ENCODE assay signal across 8 cellular contexts in the genomic region with DNA sequence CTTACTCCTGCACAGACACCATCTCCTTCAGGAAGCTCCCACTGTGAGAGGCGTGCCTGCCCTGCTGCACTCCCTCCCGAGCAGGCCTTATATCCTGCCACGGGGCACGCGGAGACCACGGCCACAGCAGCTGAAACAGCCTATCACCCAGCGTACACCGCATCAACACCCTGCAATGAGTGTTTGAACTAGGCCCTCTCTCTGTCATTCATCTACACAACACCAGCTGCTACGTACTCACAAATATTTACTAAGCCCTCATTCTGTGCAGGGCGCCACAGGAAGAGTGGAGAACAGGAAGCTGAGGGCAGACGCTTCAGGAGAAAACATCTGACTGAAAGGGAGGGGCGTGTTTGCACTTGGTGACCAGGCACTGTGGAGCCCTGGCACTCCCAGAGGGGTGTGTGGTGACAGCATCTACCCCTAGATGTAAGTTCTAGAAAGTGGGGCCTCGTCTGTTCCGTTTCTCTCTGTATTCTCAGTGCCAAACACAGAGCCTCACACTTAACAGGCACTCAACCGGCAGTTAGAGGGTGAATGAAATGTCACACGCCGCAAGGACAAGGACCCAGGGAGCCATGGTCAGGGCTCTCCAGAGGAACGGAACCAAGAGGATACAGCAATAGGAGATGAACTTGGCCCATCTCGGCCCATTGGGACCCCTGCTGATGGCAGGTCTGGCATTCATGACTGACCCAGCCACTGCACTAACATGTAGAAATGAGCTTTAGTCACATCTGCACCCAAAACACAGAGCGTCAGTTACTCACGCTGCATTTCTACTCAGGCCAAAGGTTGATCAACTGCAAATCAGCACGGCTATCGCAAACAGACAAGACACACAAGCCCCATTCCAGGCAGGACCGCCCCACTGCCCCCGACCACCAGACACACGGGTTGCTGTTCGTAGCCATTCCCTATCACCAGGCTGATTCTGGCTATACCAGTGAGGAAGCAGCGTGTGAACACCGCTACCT. TPM values are rescaled to one million over a fixed set of nuclear protein-coding genes. Genes with fewer than 3 reads are reported as not detected.
DNase-seq lines count a peak whose midpoint lies in the region; ATAC-seq and TF ChIP-seq lines count a peak whose summit lies in the region.

No MANE protein-coding gene starts in this region.

- H3K4me3 Mint-ChIP-seq in activated naive CD8-positive, alpha-beta T cell, result peak overlapping the region; percentile 82

- no peaks in the 10 kb centered on the region for H3K9me3 Mint-ChIP-seq in activated naive CD8-positive, alpha-beta T cell (ENCODE audit: low read depth)

- POLR2A ChIA-PET in A673 (lab: Charles Lee; ENCODE audit: low non-redundant PET) (interaction anchor here (0.7 kb wide), 1 partner anchor 11 kb away, joined by 3 read pairs; no protein-coding TSS in a partner anchor), IMR-90 (lab: Charles Lee; ENCODE audit: unreplicated experiment) (interaction anchor here (0.6 kb wide), 1 partner anchor 508 kb away, joined by 11 read pairs; no protein-coding TSS in a partner anchor)

- peak overlapping the region; percentile 78 for H2AFZ ChIP-seq in IMR-90 (replicated peaks; ENCODE audit: low read length, poor library complexity)

- TF ChIP-seq RAD21 in IMR-90 (IDR thresholded peaks at IDR 0.05; ENCODE audit: low read length), result no peak

- peak overlapping the region; percentile 93 for H2BK120ac ChIP-seq in IMR-90 (ENCODE audit: low read depth, low read length)

- H2BK15ac ChIP-seq in IMR-90 (ENCODE audit: low read depth, low read length), result peak overlapping the region; percentile 90; the same call in 2 of the 3 replicates

- H4K20me1 ChIP-seq in IMR-90 (ENCODE audit: insufficient read depth, low read length), result peaks cover 91% of the 10 kb centered on the region

- H3K56ac ChIP-seq in IMR-90 (ENCODE audit: extremely low read depth, insufficient read depth, low read length), result peak overlapping the region; percentile 77

- no peaks in the 10 kb centered on the region for H3K27me3 Mint-ChIP-seq in activated naive CD8-positive, alpha-beta T cell

- H3K36me3 Mint-ChIP-seq in activated naive CD8-positive, alpha-beta T cell, result no peaks in the 10 kb centered on the region

- H3K9ac ChIP-seq in IMR-90 (ENCODE audit: low read depth, low read length), result peak overlapping the region; percentile 65; the same call in 1 of the 2 replicates

- DNase-seq in A673 (ENCODE audit: low spot score), result peak; percentile 91
- peak; percentile 66 for DNase-seq in IMR-90
- DNase-seq in SK-MEL-5 (ENCODE audit: low read depth, low spot score), result peak; percentile 16
- DNase-seq in iris pigment epithelial cell (ENCODE audit: low read depth), result peak; percentile 78
- DNase-seq in stimulated activated CD4-positive, alpha-beta T cell treated with anti-CD3 and anti-CD28 coated beads, TNF-alpha, amount 100 ng/mL, for 24 hours (ENCODE audit: low read depth in 3 of 3), result peak in 2 of 3 experiments; percentile 22 to 36

- H3K4me1 Mint-ChIP-seq in activated naive CD8-positive, alpha-beta T cell (ENCODE audit: low read depth), result peaks cover 96% of the 10 kb centered on the region

- peak overlapping the region; percentile 30 for H3K4me2 ChIP-seq in IMR-90 (ENCODE audit: low read depth, low read length)

- TF ChIP-seq POLR2A in IMR-90 (IDR thresholded peaks at IDR 0.05; ENCODE audit: low read depth, low read length), result no peak

- H3K18ac ChIP-seq in IMR-90 (ENCODE audit: low read depth, low read length), result peak overlapping the region; percentile 70

- peaks cover 35 to 94% of the 10 kb centered on the region in 2 experiments for H3K79me1 ChIP-seq in IMR-90 (ENCODE audit: low read depth in 1 of 2, low read length in 2 of 2)

- peak overlapping the region; percentile 90 for H2AK9ac ChIP-seq in IMR-90 (replicated peaks; ENCODE audit: low read depth, low read length, poor library complexity)

- H3K27ac ChIP-seq in A673 (ENCODE audit: low read depth, low read length, poor library complexity, severe bottlenecking), result peak overlapping the region; percentile 66
- peak overlapping the region; percentile 71 for H3K27ac ChIP-seq in IMR-90 (ENCODE audit: insufficient read depth, low read length)

- CTCF ChIA-PET in A673 (lab: Charles Lee), result interaction anchor here (1.0 to 1.2 kb wide), 2 partner anchors 25 to 158 kb away, joined by 3 read pairs; no protein-coding TSS in a partner anchor
- CTCF ChIA-PET in IMR-90 (lab: Yijun Ruan, JAX), result no interaction called here

- H4K5ac ChIP-seq in IMR-90 (ENCODE audit: low read depth, low read length), result peak overlapping the region; percentile 74

- H3K23ac ChIP-seq in IMR-90 (ENCODE audit: low read depth, low read length), result peak overlapping the region; percentile 98

- peak overlapping the region; percentile 38 to 86; a peak in 3 of 4 replicates for H4K8ac ChIP-seq in IMR-90 (ENCODE audit: low read depth in 2 of 2, low read length in 2 of 2)

- dilution Hi-C loops in IMR-90 (cut with HindIII; ENCODE audit: low sequenced_read_pairs, unreplicated experiment), result no loop called here

- peak overlapping the region; percentile 11 for H3K4me3 ChIP-seq in A673 (ENCODE audit: low read depth, low read length, poor library complexity, severe bottlenecking)
- H3K4me3 ChIP-seq in IMR-90 (ENCODE audit: insufficient read depth, low read depth, low read length), result no peak overlapping the region

- H3K27me3 ChIP-seq in A673 (replicated peaks; ENCODE audit: insufficient read depth, low read depth, low read length, poor library complexity), result no peaks in the 10 kb centered on the region
- no peaks in the 10 kb centered on the region for H3K27me3 ChIP-seq in IMR-90 (ENCODE audit: control insufficient read depth, insufficient read depth, low read length)

- 25% methylated on average over 7 of the region's 29 CpGs; no CpG with 5 or more reads in 1 of the 2 experiments for WGBS in IMR-90 (ENCODE audit: extremely low coverage in 2 of 2, insufficient read length in 1 of 2), 2 experiments

- H3K4me1 ChIP-seq in A673 (ENCODE audit: insufficient read depth, low read length, poor library complexity, severe bottlenecking) (peaks cover 32% of the 10 kb centered on the region), IMR-90 (ENCODE audit: control insufficient read depth, insufficient read depth, low read length) (peaks cover 51% of the 10 kb centered on the region)

- TF ChIP-seq CTCF in A673 (conservative IDR thresholded peaks at IDR 0.05; ENCODE audit: low read depth, low read length) (0 out of 2 replicates have a peak, but pooled peaks have one; percentile 16), IMR-90 (conservative IDR thresholded peaks at IDR 0.05; ENCODE audit: low read depth, low read length) (no peak)

- peak overlapping the region; percentile 86 for H2BK20ac ChIP-seq in IMR-90 (ENCODE audit: low read depth, low read length)

- BruUV-seq in A673 (replicated peaks; lab: Mats Ljungman, UMichigan) (no TSS peak), IMR-90 (replicated peaks; lab: Mats Ljungman, UMichigan) (no TSS peak)

- H3K9me3 ChIP-seq in A673 (ENCODE audit: low read depth, low read length, poor library complexity, severe bottlenecking) (no peaks in the 10 kb centered on the region), IMR-90 (ENCODE audit: control insufficient read depth, insufficient read depth, low read length) (no peaks in the 10 kb centered on the region)

- ATAC-seq in IMR-90 (ENCODE audit: low read depth), result peak; percentile 70
- no peak for ATAC-seq in GM19467 (IDR thresholded peaks at IDR 0.05; ENCODE audit: unreplicated experiment)
- ATAC-seq in HG03469 (IDR thresholded peaks at IDR 0.05; ENCODE audit: unreplicated experiment), result no peak

- peak overlapping the region; percentile 88 for H4K91ac ChIP-seq in IMR-90 (ENCODE audit: insufficient read depth, low read depth, low read length)

- H3K27ac Mint-ChIP-seq in activated naive CD8-positive, alpha-beta T cell, result peak overlapping the region; percentile 89

- intact Hi-C loops in A673 (cut with micrococcal nuclease; ENCODE audit: unreplicated experiment), result no loop called here
- intact Hi-C loops in IMR-90 (cut with micrococcal nuclease), result loop anchor here (1.0 to 10.0 kb wide), 2 partner anchors 27 to 157 kb away; partner anchors contain the start of gene NRTN

- H3K14ac ChIP-seq in IMR-90 (replicated peaks; ENCODE audit: low read depth, low read length), result peak overlapping the region; percentile 97

- in situ Hi-C loops in IMR-90 (cut with MboI; ENCODE audit: low sequenced_read_pairs) (no loop called here), SK-MEL-5 (cut with HindIII; ENCODE audit: low pct_unique_long_range_greater_than_20kb, low sequenced_read_pairs) (no loop called here)

- H3K36me3 ChIP-seq in A673 (ENCODE audit: insufficient read depth, low read length, poor library complexity, severe bottlenecking) (no peaks in the 10 kb centered on the region), IMR-90 (ENCODE audit: control insufficient read depth, insufficient read depth, low read length) (peaks cover 5% of the 10 kb centered on the region; the same call in 1 of the 2 replicates)

- peaks cover 67% of the 10 kb centered on the region for H3K9me1 ChIP-seq in IMR-90 (ENCODE audit: insufficient read depth, low read length)

- peak overlapping the region; percentile 97 for H2AK5ac ChIP-seq in IMR-90 (ENCODE audit: low read depth, low read length)

- H3K4ac ChIP-seq in IMR-90 (ENCODE audit: low read depth, low read length), result peak overlapping the region; percentile 96

- H2BK5ac ChIP-seq in IMR-90 (ENCODE audit: low read depth, low read length, poor library complexity, severe bottlenecking), result peak overlapping the region; percentile 88

RNA-seq across cellular contexts. Expression of gene RANBP3, which starts 15.7 kb away (rescaled TPM):
- total RNA-seq in A673 (2021) (126 and 130 TPM in 2 replicates), IMR-90 (2012; rRNA removed) (42.5 and 46.7 TPM in 2 replicates)
- 111 and 165 TPM in 2 replicates for polyA plus RNA-seq in IMR-90 (2012; rRNA removed)
- polyA plus RNA-seq in IMR-90 (2012; cell fraction: cytosol; rRNA removed), result 75.6 and 136 TPM in 2 replicates
- 170 and 215 TPM in 2 replicates for polyA plus RNA-seq in IMR-90 (2012; cell fraction: nucleus; rRNA removed; ENCODE audit: low replicate concordance)
- 26.7 and 35.7 TPM in 2 replicates for total RNA-seq in SK-MEL-5 (2014; rRNA removed; shearing (Covaris generic))
- polyA plus RNA-seq in SK-MEL-5 (2015; cell fraction: cytosol; rRNA removed), result 53.3 and 55.2 TPM in 2 replicates
- polyA plus RNA-seq in SK-MEL-5 (2015; cell fraction: nucleus; rRNA removed), result 25.3 and 31.6 TPM in 2 replicates

RNA-seq across cellular contexts. Expression of gene CAPS, which starts 48.2 kb away (rescaled TPM):
- total RNA-seq in A673 (2021), result 0.92 and 1.7 TPM in 2 replicates
- 0.54 and 1.4 TPM in 2 replicates for total RNA-seq in IMR-90 (2012; rRNA removed)
- 4.9 and 5.6 TPM in 2 replicates for polyA plus RNA-seq in IMR-90 (2012; rRNA removed)
- polyA plus RNA-seq in IMR-90 (2012; cell fraction: cytosol; rRNA removed), result 2.2 and 2.4 TPM in 2 replicates
- 34.4 and 78.7 TPM in 2 replicates for polyA plus RNA-seq in IMR-90 (2012; cell fraction: nucleus; rRNA removed; ENCODE audit: low replicate concordance)
- 3.4 and 3.7 TPM in 2 replicates for total RNA-seq in SK-MEL-5 (2014; rRNA removed; shearing (Covaris generic))
- 2.9 and 3.7 TPM in 2 replicates for polyA plus RNA-seq in SK-MEL-5 (2015; cell fraction: cytosol; rRNA removed)
- polyA plus RNA-seq in SK-MEL-5 (2015; cell fraction: nucleus; rRNA removed), result 20.9 and 28.3 TPM in 2 replicates

RNA-seq across cellular contexts. Expression of gene VMAC, which starts 57.6 kb away (rescaled TPM):
- total RNA-seq in A673 (2021) (0.67 and 1.7 TPM in 2 replicates), IMR-90 (2012; rRNA removed) (1.4 and 1.7 TPM in 2 replicates)
- polyA plus RNA-seq in IMR-90 (2012; rRNA removed), result 3.1 TPM in 2 replicates
- 2.2 and 3.0 TPM in 2 replicates for polyA plus RNA-seq in IMR-90 (2012; cell fraction: cytosol; rRNA removed)
- polyA plus RNA-seq in IMR-90 (2012; cell fraction: nucleus; rRNA removed; ENCODE audit: low replicate concordance), result 27.6 and 28.8 TPM in 2 replicates
- 6.0 and 6.6 TPM in 2 replicates for total RNA-seq in SK-MEL-5 (2014; rRNA removed; shearing (Covaris generic))
- 6.7 and 8.9 TPM in 2 replicates for polyA plus RNA-seq in SK-MEL-5 (2015; cell fraction: cytosol; rRNA removed)
- 14.0 and 20.4 TPM in 2 replicates for polyA plus RNA-seq in SK-MEL-5 (2015; cell fraction: nucleus; rRNA removed)

RNA-seq across cellular contexts. Expression of gene NDUFA11, which starts 58.7 kb away (rescaled TPM):
- total RNA-seq in A673 (2021) (290 and 298 TPM in 2 replicates), IMR-90 (2012; rRNA removed) (297 and 375 TPM in 2 replicates)
- 1,140 and 1,276 TPM in 2 replicates for polyA plus RNA-seq in IMR-90 (2012; rRNA removed)
- polyA plus RNA-seq in IMR-90 (2012; cell fraction: cytosol; rRNA removed), result 644 and 1,099 TPM in 2 replicates
- polyA plus RNA-seq in IMR-90 (2012; cell fraction: nucleus; rRNA removed; ENCODE audit: low replicate concordance), result 285 and 599 TPM in 2 replicates
- 171 and 176 TPM in 2 replicates for total RNA-seq in SK-MEL-5 (2014; rRNA removed; shearing (Covaris generic))
- polyA plus RNA-seq in SK-MEL-5 (2015; cell fraction: cytosol; rRNA removed), result 280 and 575 TPM in 2 replicates
- polyA plus RNA-seq in SK-MEL-5 (2015; cell fraction: nucleus; rRNA removed), result 76.9 and 95.5 TPM in 2 replicates

Comparison
In these comparisons a context has a peak if more than half of its experiments do, and no peak if none do; other contexts are left out.
1. DNase-seq: peak in every context shown above with its lines; median percentile 91 in A673; 78 in iris pigment epithelial cell; 66 in IMR-90; 29 in stimulated activated CD4-positive, alpha-beta T cell treated with anti-CD3 and anti-CD28 coated beads, TNF-alpha, amount 100 ng/mL, for 24 hours; 16 in SK-MEL-5.